ENCODE assay signal across 9 cellular contexts in the genomic region with DNA sequence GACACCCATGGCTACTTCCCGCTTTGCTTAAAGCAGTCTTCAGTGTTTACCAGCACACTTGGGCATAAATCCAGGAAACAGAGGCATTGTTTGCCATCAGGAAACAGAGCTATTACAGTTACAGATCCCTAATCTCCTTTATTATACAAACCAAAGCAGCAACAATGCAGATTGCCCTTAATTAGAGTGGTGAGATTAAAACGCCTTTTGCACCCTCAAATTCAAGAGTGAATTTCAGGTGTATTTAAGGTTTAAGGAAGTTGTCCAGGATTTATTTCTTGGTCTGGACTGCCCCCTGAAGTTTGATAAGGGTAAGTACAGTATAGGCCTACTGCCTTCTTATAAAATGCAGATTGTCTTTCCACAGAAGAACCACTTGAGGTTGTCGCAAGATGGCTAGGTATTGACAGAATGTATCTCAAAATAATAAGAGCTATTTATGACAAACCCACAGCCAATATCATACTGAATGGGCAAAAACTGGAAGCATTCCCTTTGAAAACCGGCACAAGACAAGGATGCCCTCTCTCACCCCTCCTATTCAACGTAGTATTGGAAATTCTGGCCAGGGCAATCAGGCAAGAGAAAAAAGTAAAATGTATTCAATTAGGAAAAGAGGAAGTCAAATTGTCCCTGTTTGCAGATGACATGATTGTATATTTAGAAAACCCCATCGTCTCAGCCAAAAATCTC. TPM values are rescaled to one million over a fixed set of nuclear protein-coding genes. Genes with fewer than 3 reads are reported as not detected.
DNase-seq lines count a peak whose midpoint lies in the region; ATAC-seq, FAIRE-seq and TF ChIP-seq lines count a peak whose summit lies in the region.
"Not testable (repeated sequence)": the region's sequence is repeated elsewhere in the genome, so short reads cannot be mapped to it uniquely, and the experiment has no call there.
"Had no signal": no experiment of that assay in that cellular context is flagged by ENCODE, and none has a peak within 500 bp of the region (broad histone marks: within the 10 kb centered on the region; RNA-seq: fewer than 3 reads in every experiment).

No MANE protein-coding gene starts in this region.

- WGBS in adrenal gland, 4 donors: 33 to 42% (median 36%) methylated on average over 6 of the region's 6 CpGs
- WGBS in HepG2 (ENCODE audit: low lambda C conversion rate): 26% methylated on average over 6 of the region's 6 CpGs

- peak; percentile 71 for TF ChIP-seq RAD21 in HepG2 (CRISPR knock-in tag; IDR thresholded peaks at IDR 0.05)

- H3K27me3 ChIP-seq in adrenal gland: not testable (repeated sequence)
- peaks cover 0 to 26% of the 10 kb centered on the region in 2 experiments; a peak in 2 of 5 replicates for H3K27me3 ChIP-seq in HepG2 (ENCODE audit: control insufficient read depth in 1 of 2, insufficient read depth in 2 of 2, low read length in 2 of 2)

- in situ Hi-C loops in HepG2 (cut with HindIII; ENCODE audit: extremely low pct_ligation_motif_present, low pct_unique_long_range_greater_than_20kb): loop anchor here (25.0 kb wide), 3 partner anchors 129 to 904 kb away; no protein-coding TSS in a partner anchor

- ATAC-seq in HepG2: peak; percentile 60; the same call in 2 of the 3 replicates

- TF ChIP-seq EP300 in HepG2 (IDR thresholded peaks at IDR 0.05; ENCODE audit: low read depth in 2 of 2, low read length in 2 of 2); HepG2 (CRISPR knock-in tag; IDR thresholded peaks at IDR 0.05; ENCODE audit: borderline replicate concordance): not testable (repeated sequence)

- peak; percentile 77 to 78 for DNase-seq in AML-193 (lab: John Stamatoyannopoulos, UW)
- peak; percentile 81 for DNase-seq in NCI-H1092 treated with DMSO at 0.1 percent for 48 hours (lab: John Stamatoyannopoulos, UW)
- DNase-seq in NOMO-1 treated with dmso at 0.1 percent for 144 hours (lab: John Stamatoyannopoulos, UW; ENCODE audit: unreplicated experiment): peak; percentile 42
- DNase-seq in adrenal gland: peak in 2 of 7 donors; percentile 11 to 26
- DNase-seq in fibroblast of pulmonary artery (ENCODE audit: low read depth): peak; percentile 87
- peak; percentile 65 for DNase-seq in HepG2 (ENCODE audit: low spot score)
- DNase-seq in skeletal muscle cell (ENCODE audit: low read depth): peak; percentile 5

- not testable (repeated sequence) for H3K36me3 ChIP-seq in adrenal gland (replicated peaks in 1 of 2); HepG2 (replicated peaks in 1 of 2; ENCODE audit: control insufficient read depth in 1 of 2, insufficient read depth in 2 of 2, low read length in 2 of 2)

- CTCF ChIA-PET in HepG2 (lab: Yijun Ruan, JAX; ENCODE audit: low intra/inter-chr PET ratio, low total read pairs): interaction anchor here (1.2 to 2.1 kb wide), 3 partner anchors 142 to 901 kb away, joined by 4 to 21 read pairs (median 9); no protein-coding TSS in a partner anchor

- not testable (repeated sequence) for H3K9me3 ChIP-seq in adrenal gland (replicated peaks in 1 of 3); HepG2 (ENCODE audit: low read length)

- FAIRE-seq in HepG2 (lab: Jason Lieb, UNC): not testable (repeated sequence)

- not testable (repeated sequence) for H4K20me1 ChIP-seq in HepG2 (ENCODE audit: insufficient read depth, low read length)

- TF ChIP-seq CTCF in GM12875 (IDR thresholded peaks at IDR 0.05; ENCODE audit: borderline replicate concordance, insufficient read depth, low read depth, low read length): peak; percentile 11; the same call in 1 of the 2 replicates
- peak; percentile 41 to 88 (median 72) for TF ChIP-seq CTCF in adrenal gland (IDR thresholded peaks at IDR 0.05)
- peak; percentile 65 for TF ChIP-seq CTCF in fibroblast of pulmonary artery (IDR thresholded peaks at IDR 0.05; ENCODE audit: low read length, missing control alignments)
- TF ChIP-seq CTCF in HepG2 (CRISPR knock-in tag; IDR thresholded peaks at IDR 0.05): peak; percentile 64

- POLR2A ChIA-PET in HepG2 (lab: Yijun Ruan, JAX): not testable (repeated sequence)

- peaks cover 9 to 17% of the 10 kb centered on the region in 2 donors for H3K4me1 ChIP-seq in adrenal gland (replicated peaks in 1 of 2)
- H3K4me1 ChIP-seq in HepG2 (ENCODE audit: insufficient read depth, low read length): not testable (repeated sequence)

- intact Hi-C loops in adrenal gland (cut with DNase I): loop anchor here in 1 of 2 donors (10.0 kb wide), 1 partner anchor 136 kb away; no protein-coding TSS in a partner anchor
- intact Hi-C loops in HepG2 (cut with micrococcal nuclease; ENCODE audit: unreplicated experiment): loop anchor here (1.0 to 5.0 kb wide), 6 partner anchors 56 to 899 kb away; no protein-coding TSS in a partner anchor

- BruUV-seq in HepG2 (replicated peaks; lab: Mats Ljungman, UMichigan): not testable (repeated sequence)

- H2AFZ ChIP-seq in HepG2 (ENCODE audit: low read length): not testable (repeated sequence)

- peak overlapping the region in 1 of 5 donors; percentile 70 for H3K27ac ChIP-seq in adrenal gland
- not testable (repeated sequence) for H3K27ac ChIP-seq in HepG2 (ENCODE audit: extremely low read length, insufficient read depth, low read length)

- H3K9ac ChIP-seq in HepG2 (ENCODE audit: insufficient read depth, low read depth, low read length): not testable (repeated sequence)

- H3K4me3 ChIP-seq in GM12875 (ENCODE audit: low read depth, low read length); adrenal gland; fibroblast of pulmonary artery (replicated peaks; ENCODE audit: low read depth, low read length); HepG2 (replicated peaks in 1 of 3; ENCODE audit: insufficient read depth in 1 of 3, low read depth in 2 of 3, low read length in 3 of 3); skeletal muscle cell (ENCODE audit: low read depth, low read length): not testable (repeated sequence)

- H3K79me2 ChIP-seq in HepG2 (ENCODE audit: insufficient read depth, low read length): not testable (repeated sequence)

- H3K4me2 ChIP-seq in HepG2 (ENCODE audit: low read depth, low read length): not testable (repeated sequence)

- TF ChIP-seq POLR2A in adrenal gland (IDR thresholded peaks at IDR 0.05); HepG2 (IDR thresholded peaks at IDR 0.05; ENCODE audit: insufficient read depth in 1 of 2, low read depth in 2 of 2, low read length in 2 of 2): not testable (repeated sequence)

TF ChIP-seq in HepG2, 621 proteins besides CTCF, POLR2A, EP300 and RAD21:
- TF ChIP-seq MIXL1 (CRISPR knock-in tag; IDR thresholded peaks at IDR 0.05) (0 out of 2 replicates have a peak, but pooled peaks have one; percentile 32), SMC3 (IDR thresholded peaks at IDR 0.05; ENCODE audit: low read length) (peak; percentile 53; the same call in 1 of the 2 replicates), ELF3 (CRISPR knock-in tag; IDR thresholded peaks at IDR 0.05) (peak; percentile 24; the same call in 1 of the 2 replicates), STAG1 (CRISPR knock-in tag; IDR thresholded peaks at IDR 0.05) (peak; percentile 76)
- TF ChIP-seq, protein P1, sequence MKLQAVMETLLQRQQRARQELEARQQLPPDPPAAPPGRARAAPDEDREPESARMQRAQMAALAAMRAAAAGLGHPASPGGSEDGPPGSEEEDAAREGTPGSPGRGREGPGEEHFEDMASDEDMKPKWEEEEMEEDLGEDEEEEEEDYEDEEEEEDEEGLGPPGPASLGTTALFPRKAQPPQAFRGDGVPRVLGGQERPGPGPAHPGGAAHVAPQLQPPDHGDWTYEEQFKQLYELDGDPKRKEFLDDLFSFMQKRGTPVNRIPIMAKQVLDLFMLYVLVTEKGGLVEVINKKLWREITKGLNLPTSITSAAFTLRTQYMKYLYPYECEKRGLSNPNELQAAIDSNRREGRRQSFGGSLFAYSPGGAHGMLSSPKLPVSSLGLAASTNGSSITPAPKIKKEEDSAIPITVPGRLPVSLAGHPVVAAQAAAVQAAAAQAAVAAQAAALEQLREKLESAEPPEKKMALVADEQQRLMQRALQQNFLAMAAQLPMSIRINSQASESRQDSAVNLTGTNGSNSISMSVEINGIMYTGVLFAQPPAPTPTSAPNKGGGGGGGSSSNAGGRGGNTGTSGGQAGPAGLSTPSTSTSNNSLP (IDR thresholded peaks at IDR 0.05; ENCODE audit: low read depth, low read length): peak; percentile 79
TF ChIP-seq in HepG2: peak in this region for 5; not testable (repeated sequence) for 616.

RNA-seq across cellular contexts. Expression of a gene that starts 51.2 kb away (rescaled TPM):
- total RNA-seq in adrenal gland (under 1 TPM in 2 of 8 donors, not detected in 6; 0.19 to 0.25 TPM), HepG2 (2016; rRNA removed; fragmentation: Illumina TruSeq; extraction: Trizol) (not detected in 2 replicates)
- polyA plus RNA-seq in adrenal gland (under 1 TPM in 2 of 3 donors, not detected in 1; under 0.01 to 0.24 TPM), HepG2 (2011; rRNA removed) (not detected in 2 replicates)
- not detected in 2 replicates for total RNA-seq in HepG2 (2016; cell fraction: cytosol; rRNA removed; fragmentation: Illumina TruSeq; extraction: Trizol; ENCODE audit: low read depth)
- not detected in 2 replicates for total RNA-seq in HepG2 (2016; cell fraction: insoluble cytoplasmic fraction; rRNA removed; fragmentation: Illumina TruSeq; extraction: Trizol)
- total RNA-seq in HepG2 (2016; cell fraction: membrane; rRNA removed; fragmentation: Illumina TruSeq; extraction: Trizol): not detected in 2 replicates
- total RNA-seq in HepG2 (2016; cell fraction: nucleus; rRNA removed; fragmentation: Illumina TruSeq; extraction: Trizol): not detected in 2 replicates
- 0.03 TPM in 1 of 2 replicates, not detected in the other for polyA plus RNA-seq in HepG2 (2011; cell fraction: cytosol; rRNA removed)
- polyA plus RNA-seq in HepG2 (2011; cell fraction: nucleus; rRNA removed): not detected in 2 replicates
- not detected in 2 replicates for polyA plus RNA-seq in HepG2 (2012)
- not detected in 2 replicates for polyA plus RNA-seq in HepG2 (2016; cell fraction: cytosol; fragmentation: Illumina TruSeq; extraction: Trizol; ENCODE audit: low read depth)
- not detected in 2 replicates for polyA plus RNA-seq in HepG2 (2016; cell fraction: insoluble cytoplasmic fraction; fragmentation: Illumina TruSeq; extraction: Trizol; ENCODE audit: low read depth)
- not detected in 2 replicates for polyA plus RNA-seq in HepG2 (2016; cell fraction: membrane; fragmentation: Illumina TruSeq; extraction: Trizol; ENCODE audit: low read depth)
- polyA plus RNA-seq in HepG2 (2016; cell fraction: nucleus; fragmentation: Illumina TruSeq; extraction: Trizol; ENCODE audit: insufficient read depth, low read depth): not detected in 2 replicates
- not detected in 2 replicates for polyA minus RNA-seq in HepG2 (2011; rRNA and poly(A)+ RNA removed; ENCODE audit: low replicate concordance)
- polyA minus RNA-seq in HepG2 (2011; cell fraction: cytosol; rRNA and poly(A)+ RNA removed): not detected in 2 replicates
- polyA minus RNA-seq in HepG2 (2011; cell fraction: nucleus; rRNA and poly(A)+ RNA removed): not detected in 2 replicates
- polyA plus RNA-seq: IgD-negative memory B cell had no signal

Comparison
In these comparisons a context has a peak if more than half of its experiments do, and no peak if none do; other contexts are left out.
1. CTCF ChIP-seq: peak in every context shown above with its lines; median percentile 72 in adrenal gland; 65 in fibroblast of pulmonary artery; 64 in HepG2; 11 in GM12875.